ENCODE assay signal across 1 cellular context in genomic region chr10:133308431-133309110, GRCh38.
TF ChIP-seq lines count a peak whose summit lies in the region.

A gene with protein sequence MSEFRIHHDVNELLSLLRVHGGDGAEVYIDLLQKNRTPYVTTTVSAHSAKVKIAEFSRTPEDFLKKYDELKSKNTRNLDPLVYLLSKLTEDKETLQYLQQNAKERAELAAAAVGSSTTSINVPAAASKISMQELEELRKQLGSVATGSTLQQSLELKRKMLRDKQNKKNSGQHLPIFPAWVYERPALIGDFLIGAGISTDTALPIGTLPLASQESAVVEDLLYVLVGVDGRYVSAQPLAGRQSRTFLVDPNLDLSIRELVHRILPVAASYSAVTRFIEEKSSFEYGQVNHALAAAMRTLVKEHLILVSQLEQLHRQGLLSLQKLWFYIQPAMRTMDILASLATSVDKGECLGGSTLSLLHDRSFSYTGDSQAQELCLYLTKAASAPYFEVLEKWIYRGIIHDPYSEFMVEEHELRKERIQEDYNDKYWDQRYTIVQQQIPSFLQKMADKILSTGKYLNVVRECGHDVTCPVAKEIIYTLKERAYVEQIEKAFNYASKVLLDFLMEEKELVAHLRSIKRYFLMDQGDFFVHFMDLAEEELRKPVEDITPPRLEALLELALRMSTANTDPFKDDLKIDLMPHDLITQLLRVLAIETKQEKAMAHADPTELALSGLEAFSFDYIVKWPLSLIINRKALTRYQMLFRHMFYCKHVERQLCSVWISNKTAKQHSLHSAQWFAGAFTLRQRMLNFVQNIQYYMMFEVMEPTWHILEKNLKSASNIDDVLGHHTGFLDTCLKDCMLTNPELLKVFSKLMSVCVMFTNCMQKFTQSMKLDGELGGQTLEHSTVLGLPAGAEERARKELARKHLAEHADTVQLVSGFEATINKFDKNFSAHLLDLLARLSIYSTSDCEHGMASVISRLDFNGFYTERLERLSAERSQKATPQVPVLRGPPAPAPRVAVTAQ (minus strand): TSS chr10:133308872. CDS start chr10:133302941, 5,931 bp downstream.
ZNF511 (plus strand) TSS chr10:133308914; CDS start chr10:133308944, 30 bp downstream.

TF ChIP-seq in HepG2, 621 proteins besides CTCF, POLR2A, EP300 and RAD21 (continued from another document):
- TF ChIP-seq MLX (CRISPR knock-in tag; IDR thresholded peaks at IDR 0.05) (no peak), UBTF (CRISPR knock-in tag; IDR thresholded peaks at IDR 0.05) (peak; percentile 17; the same call in 1 of the 2 replicates), NAIF1 (CRISPR knock-in tag; IDR thresholded peaks at IDR 0.05; ENCODE audit: borderline replicate concordance) (no peak), POLR2AphosphoS5 (IDR thresholded peaks at IDR 0.05; ENCODE audit: low read depth, low read length) (peak; percentile 59), ZNF205 (CRISPR knock-in tag; IDR thresholded peaks at IDR 0.05) (no peak), RARA (CRISPR knock-in tag; IDR thresholded peaks at IDR 0.05) (0 out of 2 replicates have a peak, but pooled peaks have one; percentile 24), ZNF891 (CRISPR knock-in tag; IDR thresholded peaks at IDR 0.05) (0 out of 2 replicates have a peak, but pooled peaks have one; percentile 21), SOX13 (IDR thresholded peaks at IDR 0.05) (no peak), SOX13 (CRISPR knock-in tag; conservative IDR thresholded peaks at IDR 0.05 in 1 of 2, IDR thresholded peaks at IDR 0.05 in 1 of 2) (no peak), HOMEZ (CRISPR knock-in tag; IDR thresholded peaks at IDR 0.05; ENCODE audit: low read depth) (no peak), CENPT (CRISPR knock-in tag; IDR thresholded peaks at IDR 0.05; ENCODE audit: low read depth) (no peak), ZNF282 (IDR thresholded peaks at IDR 0.05; ENCODE audit: partially characterized antibody) (no peak), ZFX (CRISPR knock-in tag; IDR thresholded peaks at IDR 0.05; ENCODE audit: low read depth) (peak; percentile 93)
- TF ChIP-seq, protein P1, sequence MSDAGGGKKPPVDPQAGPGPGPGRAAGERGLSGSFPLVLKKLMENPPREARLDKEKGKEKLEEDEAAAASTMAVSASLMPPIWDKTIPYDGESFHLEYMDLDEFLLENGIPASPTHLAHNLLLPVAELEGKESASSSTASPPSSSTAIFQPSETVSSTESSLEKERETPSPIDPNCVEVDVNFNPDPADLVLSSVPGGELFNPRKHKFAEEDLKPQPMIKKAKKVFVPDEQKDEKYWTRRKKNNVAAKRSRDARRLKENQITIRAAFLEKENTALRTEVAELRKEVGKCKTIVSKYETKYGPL (CRISPR knock-in tag; IDR thresholded peaks at IDR 0.05), result no peak
- TF ChIP-seq, protein P2, sequence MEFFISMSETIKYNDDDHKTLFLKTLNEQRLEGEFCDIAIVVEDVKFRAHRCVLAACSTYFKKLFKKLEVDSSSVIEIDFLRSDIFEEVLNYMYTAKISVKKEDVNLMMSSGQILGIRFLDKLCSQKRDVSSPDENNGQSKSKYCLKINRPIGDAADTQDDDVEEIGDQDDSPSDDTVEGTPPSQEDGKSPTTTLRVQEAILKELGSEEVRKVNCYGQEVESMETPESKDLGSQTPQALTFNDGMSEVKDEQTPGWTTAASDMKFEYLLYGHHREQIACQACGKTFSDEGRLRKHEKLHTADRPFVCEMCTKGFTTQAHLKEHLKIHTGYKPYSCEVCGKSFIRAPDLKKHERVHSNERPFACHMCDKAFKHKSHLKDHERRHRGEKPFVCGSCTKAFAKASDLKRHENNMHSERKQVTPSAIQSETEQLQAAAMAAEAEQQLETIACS (CRISPR knock-in tag; IDR thresholded peaks at IDR 0.05), result 0 out of 2 replicates have a peak, but pooled peaks have one; percentile 36
